Comparison of ENCODE assay signal across 28 cellular contexts in the genomic region with DNA sequence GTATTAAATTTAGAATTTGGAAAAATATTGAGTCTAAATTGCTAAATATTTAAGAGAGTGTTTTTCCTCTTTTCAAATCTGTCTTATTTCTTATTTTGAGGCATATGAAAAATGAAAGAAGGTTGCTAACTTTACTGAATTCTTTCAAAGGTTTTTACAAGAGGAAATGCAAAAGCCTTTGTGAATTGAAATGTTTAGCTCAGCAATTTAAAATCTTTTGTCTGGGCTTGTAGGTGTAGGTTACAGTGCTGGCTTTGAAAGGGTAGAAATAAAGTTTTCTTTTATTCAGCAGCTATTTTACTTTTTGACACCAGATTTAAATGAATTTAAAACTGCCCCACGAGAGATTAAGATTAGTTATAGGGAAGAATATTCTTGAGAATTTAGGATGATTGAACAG.
"Had no signal": no experiment of that assay in that cellular context is flagged by ENCODE, and none has a peak within 500 bp of the region (broad histone marks: within the 10 kb centered on the region; RNA-seq: fewer than 3 reads in every experiment).

No MANE protein-coding gene starts in this region.

- H3K4me3 ChIP-seq: ascending aorta, body of pancreas, SJSA1 had no signal

- H3K27me3 ChIP-seq: ascending aorta, body of pancreas, SJSA1 had no signal

- H3K4me1 ChIP-seq: ascending aorta, body of pancreas, SJSA1 had no signal

- H3K4me1 Mint-ChIP-seq: activated CD4-positive, alpha-beta T cell treated with anti-CD3 and anti-CD28 coated beads, Interleukin-2, amount 10 ng/mL, durations not matched to agents 24 days and 14 days; activated CD8-positive, alpha-beta memory T cell treated with anti-CD3 and anti-CD28 coated beads, Interleukin-2, amount 10 ng/mL, durations not matched to agents 7 days and 5 days; activated naive CD4-positive, alpha-beta T cell treated with anti-CD3 and anti-CD28 coated beads, Interleukin-2, amount 50 U/mL, for 24 hours; central memory CD8-positive, alpha-beta T cell had no signal

- H3K9me3 ChIP-seq: ascending aorta, body of pancreas had no signal

- H3K4me3 Mint-ChIP-seq: activated CD4-positive, alpha-beta T cell treated with anti-CD3 and anti-CD28 coated beads, Interleukin-2, amount 10 ng/mL, durations not matched to agents 24 days and 14 days; activated CD8-positive, alpha-beta memory T cell treated with anti-CD3 and anti-CD28 coated beads, Interleukin-2, amount 10 ng/mL, durations not matched to agents 7 days and 5 days; activated naive CD4-positive, alpha-beta T cell treated with anti-CD3 and anti-CD28 coated beads, Interleukin-2, amount 50 U/mL, for 24 hours; activated T-cell treated with anti-CD3 and anti-CD28 coated beads, Interleukin-2, amount 50 U/mL, for 24 hours; activated T-helper 1 cell treated with anti-CD3 and anti-CD28 coated beads, Interleukin-12 subunit alpha, Interleukin-12 subunit beta, Interleukin-2, Interleukin-4 antibody, amounts not matched to agents 30 ng/mL and 10 ng/mL and 1 ng/mL, durations not matched to agents 14 hours and 24 hours and 36 hours; central memory CD8-positive, alpha-beta T cell; T-helper 1 cell treated with Interleukin-12 subunit alpha and Interleukin-12 subunit beta and Interleukin-4 antibody, amounts not matched to agents 30 μg/mL and 1 μg/mL, for 36 hours had no signal

- H3K36me3 Mint-ChIP-seq: activated CD8-positive, alpha-beta memory T cell treated with anti-CD3 and anti-CD28 coated beads, Interleukin-2, amount 10 ng/mL, durations not matched to agents 7 days and 5 days; activated naive CD4-positive, alpha-beta T cell treated with anti-CD3 and anti-CD28 coated beads, Interleukin-2, amount 50 U/mL, for 24 hours had no signal

- DNase-seq: activated CD4-positive, alpha-beta T cell treated with anti-CD3 and anti-CD28 coated beads, Interleukin-2, amount 10 ng/mL, durations not matched to agents 24 days and 14 days; activated CD4-positive, alpha-beta T cell treated with anti-CD3 and anti-CD28 coated beads, Interleukin-2, amount 50 U/mL, for 48 hours; activated CD4-positive, CD25-positive, alpha-beta regulatory T cell treated with anti-CD3 and anti-CD28 coated beads, Interleukin-2, amount 50 U/mL, for 72 hours; activated CD8-positive, alpha-beta memory T cell treated with anti-CD3 and anti-CD28 coated beads, Interleukin-2, amount 10 ng/mL, durations not matched to agents 7 days and 5 days; activated effector memory CD4-positive, alpha-beta T cell treated with Interleukin-2 at 50 U/mL for 16 hours; activated naive CD4-positive, alpha-beta T cell; activated T-cell treated with anti-CD3 and anti-CD28 coated beads, Interleukin-2, amount 50 U/mL, for 24 hours; IMR-90; KBM-7; NCI-H1092 treated with DMSO at 0.1 percent for 48 hours; NCI-H1436 treated with DMSO at 0.1 percent for 48 hours; NCI-H1930; NCI-H2171; NCI-H2227 treated with DMSO at 0.1 percent for 48 hours; NCI-H446 treated with DMSO at 0.1 percent for 48 hours; NCI-H524 treated with DMSO at 0.1 percent for 48 hours; NK-92 treated with Interleukin-12 subunit alpha and Interleukin-12 subunit beta, amount 100 ng/mL, for 24 hours; OCI-M1; Right ventricle myocardium superior; RPMI8226 had no signal

- H3K36me3 ChIP-seq: ascending aorta, SJSA1 had no signal

- H3K27ac Mint-ChIP-seq: activated CD4-positive, alpha-beta T cell treated with anti-CD3 and anti-CD28 coated beads, Interleukin-2, amount 10 ng/mL, durations not matched to agents 24 days and 14 days; activated CD8-positive, alpha-beta memory T cell treated with anti-CD3 and anti-CD28 coated beads, Interleukin-2, amount 10 ng/mL, durations not matched to agents 7 days and 5 days; activated naive CD4-positive, alpha-beta T cell treated with anti-CD3 and anti-CD28 coated beads, Interleukin-2, amount 50 U/mL, for 24 hours; activated T-cell treated with anti-CD3 and anti-CD28 coated beads, Interleukin-2, amount 50 U/mL, for 24 hours; activated T-helper 1 cell treated with anti-CD3 and anti-CD28 coated beads, Interleukin-12 subunit alpha, Interleukin-12 subunit beta, Interleukin-2, Interleukin-4 antibody, amounts not matched to agents 30 ng/mL and 10 ng/mL and 1 ng/mL, durations not matched to agents 14 hours and 24 hours and 36 hours; T-helper 1 cell treated with Interleukin-12 subunit alpha and Interleukin-12 subunit beta and Interleukin-4 antibody, amounts not matched to agents 30 μg/mL and 1 μg/mL, for 36 hours had no signal

- H3K27me3 Mint-ChIP-seq: activated CD4-positive, alpha-beta T cell treated with anti-CD3 and anti-CD28 coated beads, Interleukin-2, amount 10 ng/mL, durations not matched to agents 24 days and 14 days; activated CD8-positive, alpha-beta memory T cell treated with anti-CD3 and anti-CD28 coated beads, Interleukin-2, amount 10 ng/mL, durations not matched to agents 7 days and 5 days; activated naive CD4-positive, alpha-beta T cell treated with anti-CD3 and anti-CD28 coated beads, Interleukin-2, amount 50 U/mL, for 24 hours; activated T-cell treated with anti-CD3 and anti-CD28 coated beads, Interleukin-2, amount 50 U/mL, for 24 hours; central memory CD8-positive, alpha-beta T cell had no signal

- H3K27ac ChIP-seq: ascending aorta, body of pancreas, SJSA1 had no signal

- ATAC-seq: activated CD8-positive, alpha-beta memory T cell treated with anti-CD3 and anti-CD28 coated beads, Interleukin-2, amount 10 ng/mL, durations not matched to agents 7 days and 5 days; Panc1 had no signal

- H3K9me3 Mint-ChIP-seq: activated CD4-positive, alpha-beta T cell treated with anti-CD3 and anti-CD28 coated beads, Interleukin-2, amount 10 ng/mL, durations not matched to agents 24 days and 14 days; activated T-helper 1 cell treated with anti-CD3 and anti-CD28 coated beads, Interleukin-12 subunit alpha, Interleukin-12 subunit beta, Interleukin-2, Interleukin-4 antibody, amounts not matched to agents 30 ng/mL and 10 ng/mL and 1 ng/mL, durations not matched to agents 14 hours and 24 hours and 36 hours; T-helper 1 cell treated with Interleukin-12 subunit alpha and Interleukin-12 subunit beta and Interleukin-4 antibody, amounts not matched to agents 30 μg/mL and 1 μg/mL, for 36 hours had no signal
